ENCODE assay signal across 1 cellular context in genomic region chr20:52972190-52972937, GRCh38.
A peak's percentile ranks its signal among the peaks of the same experiment; 100 is the strongest.
TF ChIP-seq lines count a peak whose summit lies in the region.

TSS of gene TSHZ2 (plus strand) at chr20:52972358. CDS start at chr20:52973294, 936 bp downstream.

TF ChIP-seq in HEK293, 187 proteins besides CTCF, POLR2A, EP300 and RAD21 (continued from another document and continues in another):
- no peak for TF ChIP-seq ZBTB44 (tag by site-specific recombination; IDR thresholded peaks at IDR 0.05)
- TF ChIP-seq ZNF555 (tag by site-specific recombination; conservative IDR thresholded peaks at IDR 0.05): no peak
- no peak for TF ChIP-seq ZNF626 (tag by site-specific recombination; IDR thresholded peaks at IDR 0.05)
- no peak; the same call in 1 of the 2 replicates for TF ChIP-seq BCL11B (tag by site-specific recombination; IDR thresholded peaks at IDR 0.05; ENCODE audit: low read depth)
- TF ChIP-seq ELK4 (IDR thresholded peaks at IDR 0.05; ENCODE audit: borderline replicate concordance, low read depth, low read length): no peak
- TF ChIP-seq ZNF473 (tag by site-specific recombination; IDR thresholded peaks at IDR 0.05): no peak
- TF ChIP-seq SP2 (tag by site-specific recombination; IDR thresholded peaks at IDR 0.05): no peak
- 0 out of 2 replicates have a peak, but pooled peaks have one; percentile 23 for TF ChIP-seq ZNF341 (tag by site-specific recombination; IDR thresholded peaks at IDR 0.05; ENCODE audit: low read depth)
- peak; percentile 94 for TF ChIP-seq ZNF18 (tag by site-specific recombination; IDR thresholded peaks at IDR 0.05)
- TF ChIP-seq ZNF280D (tag by site-specific recombination; IDR thresholded peaks at IDR 0.05): peak; percentile 93; the same call in 1 of the 2 replicates
- TF ChIP-seq ZNF214 (tag by site-specific recombination; IDR thresholded peaks at IDR 0.05; ENCODE audit: borderline replicate concordance): no peak
- TF ChIP-seq PRDM2 (tag by site-specific recombination; IDR thresholded peaks at IDR 0.05; ENCODE audit: borderline replicate concordance): no peak
- TF ChIP-seq ZNF776 (tag by site-specific recombination; IDR thresholded peaks at IDR 0.05; ENCODE audit: borderline replicate concordance): no peak
- TF ChIP-seq ZNF521 (tag by site-specific recombination; IDR thresholded peaks at IDR 0.05): no peak
- TF ChIP-seq ZSCAN5A (tag by site-specific recombination; IDR thresholded peaks at IDR 0.05): peak; percentile 95; the same call in 1 of the 2 replicates
- peak; percentile 100 for TF ChIP-seq ZBTB17 (tag by site-specific recombination; IDR thresholded peaks at IDR 0.05)
- TF ChIP-seq ZSCAN4 (tag by site-specific recombination; IDR thresholded peaks at IDR 0.05): peak; percentile 100
- no peak for TF ChIP-seq ZNF140 (tag by site-specific recombination; IDR thresholded peaks at IDR 0.05)
- no peak for TF ChIP-seq SALL2 (tag by site-specific recombination; IDR thresholded peaks at IDR 0.05; ENCODE audit: borderline replicate concordance)
- peak; percentile 73 for TF ChIP-seq YY2 (tag by site-specific recombination; IDR thresholded peaks at IDR 0.05)
- peak; percentile 93 for TF ChIP-seq ZNF600 (tag by site-specific recombination; IDR thresholded peaks at IDR 0.05)
- no peak for TF ChIP-seq ZNF248 (tag by site-specific recombination; IDR thresholded peaks at IDR 0.05)
- no peak for TF ChIP-seq ZNF544 (tag by site-specific recombination; IDR thresholded peaks at IDR 0.05)
- TF ChIP-seq ZSCAN16 (tag by site-specific recombination; IDR thresholded peaks at IDR 0.05): no peak
- peak; percentile 100 for TF ChIP-seq KLF16 (tag by site-specific recombination; IDR thresholded peaks at IDR 0.05)
- no peak for TF ChIP-seq ZNF155 (tag by site-specific recombination; IDR thresholded peaks at IDR 0.05)
- TF ChIP-seq ZNF24 (tag by site-specific recombination; IDR thresholded peaks at IDR 0.05): peak; percentile 49; the same call in 1 of the 2 replicates
- 0 out of 2 replicates have a peak, but pooled peaks have one; percentile 48 for TF ChIP-seq ZNF19 (tag by site-specific recombination; IDR thresholded peaks at IDR 0.05; ENCODE audit: low read depth)
- peak; percentile 94 for TF ChIP-seq ZFP37 (tag by site-specific recombination; IDR thresholded peaks at IDR 0.05)
- TF ChIP-seq ZXDB (tag by site-specific recombination; IDR thresholded peaks at IDR 0.05): peak; percentile 96
- TF ChIP-seq TRIM28 (IDR thresholded peaks at IDR 0.05; ENCODE audit: borderline replicate concordance, low read length): no peak
- TF ChIP-seq ZNF146 (tag by site-specific recombination; IDR thresholded peaks at IDR 0.05): peak; percentile 56; the same call in 1 of the 2 replicates
- TF ChIP-seq ZSCAN23 (tag by site-specific recombination; IDR thresholded peaks at IDR 0.05): peak; percentile 97
- no peak for TF ChIP-seq ZNF202 (tag by site-specific recombination; IDR thresholded peaks at IDR 0.05; ENCODE audit: borderline replicate concordance)
- TF ChIP-seq SCRT1 (tag by site-specific recombination; IDR thresholded peaks at IDR 0.05; ENCODE audit: borderline replicate concordance): no peak
- no peak for TF ChIP-seq ZNF426 (tag by site-specific recombination; IDR thresholded peaks at IDR 0.05)
- peak; percentile 97 for TF ChIP-seq ZIC2 (tag by site-specific recombination; IDR thresholded peaks at IDR 0.05)
- no peak; the same call in 1 of the 2 replicates for TF ChIP-seq ZNF10 (tag by site-specific recombination; IDR thresholded peaks at IDR 0.05)
- peak; percentile 88 for TF ChIP-seq PRDM1 (tag by site-specific recombination; IDR thresholded peaks at IDR 0.05)
- no peak for TF ChIP-seq ZNF174 (tag by site-specific recombination; IDR thresholded peaks at IDR 0.05)
- peak; percentile 98 for TF ChIP-seq ZNF2 (tag by site-specific recombination; IDR thresholded peaks at IDR 0.05)
- peak; percentile 52; the same call in 1 of the 2 replicates for TF ChIP-seq OSR2 (tag by site-specific recombination; IDR thresholded peaks at IDR 0.05)
- peak; percentile 89 for TF ChIP-seq ZNF610 (tag by site-specific recombination; IDR thresholded peaks at IDR 0.05; ENCODE audit: borderline replicate concordance)
- TF ChIP-seq ZNF843 (tag by site-specific recombination; IDR thresholded peaks at IDR 0.05): peak; percentile 91
- peak; percentile 99 for TF ChIP-seq EGR2 (tag by site-specific recombination; IDR thresholded peaks at IDR 0.05; ENCODE audit: low read depth)
- TF ChIP-seq ZNF692 (tag by site-specific recombination; IDR thresholded peaks at IDR 0.05): peak; percentile 89
- TF ChIP-seq ZNF335 (tag by site-specific recombination; conservative IDR thresholded peaks at IDR 0.05): peak; percentile 90
